In genomic region chr20:45853484-45853883, GRCh38 we compare ENCODE assay signal across 25 cellular contexts. TPM values are rescaled to one million over a fixed set of nuclear protein-coding genes. Genes with fewer than 3 reads are reported as not detected.
"Had no signal": no experiment of that assay in that cellular context is flagged by ENCODE, and none has a peak within 500 bp of the region (broad histone marks: within the 10 kb centered on the region; RNA-seq: fewer than 3 reads in every experiment).

No MANE protein-coding gene starts in this region.

- H3K27ac Mint-ChIP-seq: activated CD8-positive, alpha-beta T cell treated with anti-CD3 and anti-CD28 coated beads, Interleukin-2, amount 10 ng/mL, durations not matched to agents 7 days and 5 days; activated naive CD4-positive, alpha-beta T cell treated with anti-CD3 and anti-CD28 coated beads, Interleukin-2, amount 50 U/mL, for 24 hours; naive thymus-derived CD4-positive, alpha-beta T cell; T-cell had no signal

- H3K4me3 ChIP-seq: body of pancreas, ovary, prostate gland, right atrium auricular region, thoracic aorta, upper lobe of left lung had no signal

- H3K4me3 Mint-ChIP-seq: activated CD8-positive, alpha-beta T cell treated with anti-CD3 and anti-CD28 coated beads, Interleukin-2, amount 10 ng/mL, durations not matched to agents 7 days and 5 days; activated naive CD4-positive, alpha-beta T cell treated with anti-CD3 and anti-CD28 coated beads, Interleukin-2, amount 50 U/mL, for 24 hours; T-cell had no signal

- ATAC-seq: activated CD8-positive, alpha-beta T cell treated with anti-CD3 and anti-CD28 coated beads, Interleukin-2, amount 10 ng/mL, durations not matched to agents 7 days and 5 days; body of pancreas; esophagus mucosa; left colon; naive thymus-derived CD4-positive, alpha-beta T cell; T-cell had no signal

- DNase-seq: activated CD4-positive, alpha-beta T cell treated with anti-CD3 and anti-CD28 coated beads for 1 hour; activated CD4-positive, alpha-beta T cell treated with anti-CD3 and anti-CD28 coated beads, Interleukin-2, amount 50 U/mL, for 1 hour; activated CD8-positive, alpha-beta T cell treated with anti-CD3 and anti-CD28 coated beads, Interleukin-2, amount 10 ng/mL, durations not matched to agents 7 days and 5 days; activated gamma-delta T cell treated with Interleukin-2 at 50 U/mL for 16 hours; anterior cingulate cortex; body of pancreas; effector memory CD4-positive, alpha-beta T cell; foreskin melanocyte; left colon; mesenchymal stem cell; naive thymus-derived CD4-positive, alpha-beta T cell; stimulated activated CD4-positive, alpha-beta T cell treated with anti-CD3 and anti-CD28 coated beads, Interleukin-4, amount 100 ng/mL, for 24 hours; stimulated activated naive CD4-positive, alpha-beta T cell treated with Interleukin-2 at 50 U/mL for 16 hours; T-cell; upper lobe of left lung; WERI-Rb-1 had no signal

- H3K36me3 ChIP-seq: ovary, WERI-Rb-1 had no signal

- H3K9me3 ChIP-seq: body of pancreas, ovary, prostate gland, right atrium auricular region, thoracic aorta, upper lobe of left lung had no signal

- H3K27ac ChIP-seq: body of pancreas, ovary, prostate gland, right atrium auricular region, thoracic aorta, upper lobe of left lung, WERI-Rb-1 had no signal

- H3K27me3 ChIP-seq: body of pancreas, ovary, right atrium auricular region, upper lobe of left lung had no signal

- H3K27me3 Mint-ChIP-seq: activated naive CD4-positive, alpha-beta T cell treated with anti-CD3 and anti-CD28 coated beads, Interleukin-2, amount 50 U/mL, for 24 hours; naive thymus-derived CD4-positive, alpha-beta T cell; T-cell had no signal

- H3K9me3 Mint-ChIP-seq: activated naive CD4-positive, alpha-beta T cell treated with anti-CD3 and anti-CD28 coated beads, Interleukin-2, amount 50 U/mL, for 24 hours; T-cell had no signal

RNA-seq across cellular contexts. Expression of gene TNNC2, which starts 26.4 kb away (rescaled TPM):
- total RNA-seq: activated CD8-positive, alpha-beta T cell treated with anti-CD3 and anti-CD28 coated beads, Interleukin-2, amount 10 ng/mL, durations not matched to agents 7 days and 5 days; body of pancreas; cardiac septum; dermis microvascular lymphatic vessel endothelial cell; endothelial cell of umbilical vein; esophagus mucosa; thoracic aorta had no signal
- polyA plus RNA-seq: naive thymus-derived CD4-positive, alpha-beta T cell had no signal
